ENCODE assay signal across 2 cellular contexts in the genomic region with DNA sequence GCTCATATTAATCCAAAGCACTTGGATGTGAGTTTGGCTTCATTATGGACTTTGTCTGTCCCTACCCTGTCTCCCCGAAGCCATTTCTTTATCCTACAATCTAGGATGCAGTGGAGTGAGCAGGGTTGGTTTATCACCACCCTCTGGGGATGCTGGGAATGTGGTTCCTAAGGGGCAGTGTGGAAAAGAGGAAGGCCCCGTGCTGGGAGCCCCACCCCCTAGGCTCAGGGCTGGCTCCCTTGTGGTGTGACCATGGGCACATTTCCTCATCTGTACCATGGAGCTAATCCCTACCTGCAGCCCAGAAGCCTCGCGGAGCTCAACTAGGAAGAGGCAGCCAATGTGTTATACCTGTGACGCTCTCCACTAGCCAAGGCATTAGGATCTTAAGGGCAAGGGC.
TF ChIP-seq lines count a peak whose summit lies in the region.

No MANE protein-coding gene starts in this region.

TF ChIP-seq in GM23338, 12 proteins besides CTCF, POLR2A, EP300 and RAD21 (continued from another document):
- TF ChIP-seq, protein P1, sequence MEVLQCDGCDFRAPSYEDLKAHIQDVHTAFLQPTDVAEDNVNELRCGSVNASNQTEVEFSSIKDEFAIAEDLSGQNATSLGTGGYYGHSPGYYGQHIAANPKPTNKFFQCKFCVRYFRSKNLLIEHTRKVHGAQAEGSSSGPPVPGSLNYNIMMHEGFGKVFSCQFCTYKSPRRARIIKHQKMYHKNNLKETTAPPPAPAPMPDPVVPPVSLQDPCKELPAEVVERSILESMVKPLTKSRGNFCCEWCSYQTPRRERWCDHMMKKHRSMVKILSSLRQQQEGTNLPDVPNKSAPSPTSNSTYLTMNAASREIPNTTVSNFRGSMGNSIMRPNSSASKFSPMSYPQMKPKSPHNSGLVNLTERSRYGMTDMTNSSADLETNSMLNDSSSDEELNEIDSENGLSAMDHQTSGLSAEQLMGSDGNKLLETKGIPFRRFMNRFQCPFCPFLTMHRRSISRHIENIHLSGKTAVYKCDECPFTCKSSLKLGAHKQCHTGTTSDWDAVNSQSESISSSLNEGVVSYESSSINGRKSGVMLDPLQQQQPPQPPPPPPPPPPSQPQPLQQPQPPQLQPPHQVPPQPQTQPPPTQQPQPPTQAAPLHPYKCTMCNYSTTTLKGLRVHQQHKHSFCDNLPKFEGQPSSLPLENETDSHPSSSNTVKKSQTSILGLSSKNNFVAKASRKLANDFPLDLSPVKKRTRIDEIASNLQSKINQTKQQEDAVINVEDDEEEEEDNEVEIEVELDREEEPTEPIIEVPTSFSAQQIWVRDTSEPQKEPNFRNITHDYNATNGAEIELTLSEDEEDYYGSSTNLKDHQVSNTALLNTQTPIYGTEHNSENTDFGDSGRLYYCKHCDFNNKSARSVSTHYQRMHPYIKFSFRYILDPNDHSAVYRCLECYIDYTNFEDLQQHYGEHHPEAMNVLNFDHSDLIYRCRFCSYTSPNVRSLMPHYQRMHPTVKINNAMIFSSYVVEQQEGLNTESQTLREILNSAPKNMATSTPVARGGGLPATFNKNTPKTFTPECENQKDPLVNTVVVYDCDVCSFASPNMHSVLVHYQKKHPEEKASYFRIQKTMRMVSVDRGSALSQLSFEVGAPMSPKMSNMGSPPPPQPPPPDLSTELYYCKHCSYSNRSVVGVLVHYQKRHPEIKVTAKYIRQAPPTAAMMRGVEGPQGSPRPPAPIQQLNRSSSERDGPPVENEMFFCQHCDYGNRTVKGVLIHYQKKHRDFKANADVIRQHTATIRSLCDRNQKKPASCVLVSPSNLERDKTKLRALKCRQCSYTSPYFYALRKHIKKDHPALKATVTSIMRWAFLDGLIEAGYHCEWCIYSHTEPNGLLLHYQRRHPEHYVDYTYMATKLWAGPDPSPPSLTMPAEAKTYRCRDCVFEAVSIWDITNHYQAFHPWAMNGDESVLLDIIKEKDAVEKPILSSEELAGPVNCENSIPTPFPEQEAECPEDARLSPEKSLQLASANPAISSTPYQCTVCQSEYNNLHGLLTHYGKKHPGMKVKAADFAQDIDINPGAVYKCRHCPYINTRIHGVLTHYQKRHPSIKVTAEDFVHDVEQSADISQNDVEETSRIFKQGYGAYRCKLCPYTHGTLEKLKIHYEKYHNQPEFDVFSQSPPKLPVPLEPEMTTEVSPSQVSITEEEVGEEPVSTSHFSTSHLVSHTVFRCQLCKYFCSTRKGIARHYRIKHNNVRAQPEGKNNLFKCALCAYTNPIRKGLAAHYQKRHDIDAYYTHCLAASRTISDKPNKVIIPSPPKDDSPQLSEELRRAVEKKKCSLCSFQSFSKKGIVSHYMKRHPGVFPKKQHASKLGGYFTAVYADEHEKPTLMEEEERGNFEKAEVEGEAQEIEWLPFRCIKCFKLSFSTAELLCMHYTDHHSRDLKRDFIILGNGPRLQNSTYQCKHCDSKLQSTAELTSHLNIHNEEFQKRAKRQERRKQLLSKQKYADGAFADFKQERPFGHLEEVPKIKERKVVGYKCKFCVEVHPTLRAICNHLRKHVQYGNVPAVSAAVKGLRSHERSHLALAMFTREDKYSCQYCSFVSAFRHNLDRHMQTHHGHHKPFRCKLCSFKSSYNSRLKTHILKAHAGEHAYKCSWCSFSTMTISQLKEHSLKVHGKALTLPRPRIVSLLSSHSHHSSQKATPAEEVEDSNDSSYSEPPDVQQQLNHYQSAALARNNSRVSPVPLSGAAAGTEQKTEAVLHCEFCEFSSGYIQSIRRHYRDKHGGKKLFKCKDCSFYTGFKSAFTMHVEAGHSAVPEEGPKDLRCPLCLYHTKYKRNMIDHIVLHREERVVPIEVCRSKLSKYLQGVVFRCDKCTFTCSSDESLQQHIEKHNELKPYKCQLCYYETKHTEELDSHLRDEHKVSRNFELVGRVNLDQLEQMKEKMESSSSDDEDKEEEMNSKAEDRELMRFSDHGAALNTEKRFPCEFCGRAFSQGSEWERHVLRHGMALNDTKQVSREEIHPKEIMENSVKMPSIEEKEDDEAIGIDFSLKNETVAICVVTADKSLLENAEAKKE (CRISPR knock-in tag; IDR thresholded peaks at IDR 0.05), result no peak
- TF ChIP-seq ZNF331 (CRISPR knock-in tag; IDR thresholded peaks at IDR 0.05; ENCODE audit: low read depth), result no peak
- TF ChIP-seq, protein P2, sequence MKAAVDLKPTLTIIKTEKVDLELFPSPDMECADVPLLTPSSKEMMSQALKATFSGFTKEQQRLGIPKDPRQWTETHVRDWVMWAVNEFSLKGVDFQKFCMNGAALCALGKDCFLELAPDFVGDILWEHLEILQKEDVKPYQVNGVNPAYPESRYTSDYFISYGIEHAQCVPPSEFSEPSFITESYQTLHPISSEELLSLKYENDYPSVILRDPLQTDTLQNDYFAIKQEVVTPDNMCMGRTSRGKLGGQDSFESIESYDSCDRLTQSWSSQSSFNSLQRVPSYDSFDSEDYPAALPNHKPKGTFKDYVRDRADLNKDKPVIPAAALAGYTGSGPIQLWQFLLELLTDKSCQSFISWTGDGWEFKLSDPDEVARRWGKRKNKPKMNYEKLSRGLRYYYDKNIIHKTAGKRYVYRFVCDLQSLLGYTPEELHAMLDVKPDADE (IDR thresholded peaks at IDR 0.05), result no peak
- no peak for TF ChIP-seq EZH2 (IDR thresholded peaks at IDR 0.05; ENCODE audit: low read depth, unreplicated experiment)
- no peak for TF ChIP-seq CREB1 (CRISPR knock-in tag; IDR thresholded peaks at IDR 0.05; ENCODE audit: low read depth)
- no peak for TF ChIP-seq STAT1 (IDR thresholded peaks at IDR 0.05; ENCODE audit: unreplicated experiment)
- TF ChIP-seq, protein P3, sequence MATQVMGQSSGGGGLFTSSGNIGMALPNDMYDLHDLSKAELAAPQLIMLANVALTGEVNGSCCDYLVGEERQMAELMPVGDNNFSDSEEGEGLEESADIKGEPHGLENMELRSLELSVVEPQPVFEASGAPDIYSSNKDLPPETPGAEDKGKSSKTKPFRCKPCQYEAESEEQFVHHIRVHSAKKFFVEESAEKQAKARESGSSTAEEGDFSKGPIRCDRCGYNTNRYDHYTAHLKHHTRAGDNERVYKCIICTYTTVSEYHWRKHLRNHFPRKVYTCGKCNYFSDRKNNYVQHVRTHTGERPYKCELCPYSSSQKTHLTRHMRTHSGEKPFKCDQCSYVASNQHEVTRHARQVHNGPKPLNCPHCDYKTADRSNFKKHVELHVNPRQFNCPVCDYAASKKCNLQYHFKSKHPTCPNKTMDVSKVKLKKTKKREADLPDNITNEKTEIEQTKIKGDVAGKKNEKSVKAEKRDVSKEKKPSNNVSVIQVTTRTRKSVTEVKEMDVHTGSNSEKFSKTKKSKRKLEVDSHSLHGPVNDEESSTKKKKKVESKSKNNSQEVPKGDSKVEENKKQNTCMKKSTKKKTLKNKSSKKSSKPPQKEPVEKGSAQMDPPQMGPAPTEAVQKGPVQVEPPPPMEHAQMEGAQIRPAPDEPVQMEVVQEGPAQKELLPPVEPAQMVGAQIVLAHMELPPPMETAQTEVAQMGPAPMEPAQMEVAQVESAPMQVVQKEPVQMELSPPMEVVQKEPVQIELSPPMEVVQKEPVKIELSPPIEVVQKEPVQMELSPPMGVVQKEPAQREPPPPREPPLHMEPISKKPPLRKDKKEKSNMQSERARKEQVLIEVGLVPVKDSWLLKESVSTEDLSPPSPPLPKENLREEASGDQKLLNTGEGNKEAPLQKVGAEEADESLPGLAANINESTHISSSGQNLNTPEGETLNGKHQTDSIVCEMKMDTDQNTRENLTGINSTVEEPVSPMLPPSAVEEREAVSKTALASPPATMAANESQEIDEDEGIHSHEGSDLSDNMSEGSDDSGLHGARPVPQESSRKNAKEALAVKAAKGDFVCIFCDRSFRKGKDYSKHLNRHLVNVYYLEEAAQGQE (IDR thresholded peaks at IDR 0.05; ENCODE audit: unreplicated experiment), result no peak
- TF ChIP-seq EZH2phosphoT487 (IDR thresholded peaks at IDR 0.05; ENCODE audit: unreplicated experiment), result no peak
- no peak for TF ChIP-seq NANOG (IDR thresholded peaks at IDR 0.05; ENCODE audit: borderline replicate concordance)
- no peak for TF ChIP-seq POLR2AphosphoS5 (IDR thresholded peaks at IDR 0.05; ENCODE audit: low read depth)

TF ChIP-seq in neural cell, 6 proteins besides CTCF, POLR2A, EP300 and RAD21 (continued from another document):
- TF ChIP-seq, protein P3 (IDR thresholded peaks at IDR 0.05; ENCODE audit: borderline replicate concordance), result no peak
- TF ChIP-seq TAF1 (IDR thresholded peaks at IDR 0.05; ENCODE audit: low read depth) (no peak), EZH2 (IDR thresholded peaks at IDR 0.05; ENCODE audit: borderline replicate concordance, insufficient read depth, low read length, poor library complexity, severe bottlenecking) (no peak)
TF ChIP-seq in neural cell: peak in this region for 0.
